Comparison of ENCODE assay signal across 26 cellular contexts in genomic region chr7:155461631-155462030, GRCh38. TPM values are rescaled to one million over a fixed set of nuclear protein-coding genes. Genes with fewer than 3 reads are reported as not detected.
"Had no signal": no experiment of that assay in that cellular context is flagged by ENCODE, and none has a peak within 500 bp of the region (broad histone marks: within the 10 kb centered on the region; RNA-seq: fewer than 3 reads in every experiment).

No MANE protein-coding gene starts in this region.

- DNase-seq: activated CD4-positive, alpha-beta T cell treated with anti-CD3 and anti-CD28 coated beads for 36 hours; activated CD4-positive, CD25-positive, alpha-beta regulatory T cell; activated CD8-positive, alpha-beta memory T cell treated with anti-CD3 and anti-CD28 coated beads, Interleukin-2, amount 10 ng/mL, durations not matched to agents 7 days and 5 days; activated CD8-positive, alpha-beta T cell treated with anti-CD3 and anti-CD28 coated beads, Interleukin-2, amount 10 ng/mL, durations not matched to agents 7 days and 5 days; activated T-cell treated with anti-CD3 and anti-CD28 coated beads, Interleukin-2, amount 50 U/mL, for 48 hours; cerebellar nuclear complex; colonic mucosa; effector CD8-positive, alpha-beta T cell; erythroblast; hippocampal formation; left ventricle myocardium inferior; mesendoderm; natural killer cell; stimulated activated CD4-positive, alpha-beta T cell treated with anti-CD3 and anti-CD28 coated beads, Interleukin-4, amount 100 ng/mL, for 1 hour; T-helper 1 cell; trophoblast cell; uterus had no signal

- H3K4me3 ChIP-seq: colonic mucosa, gastroesophageal sphincter, left ventricle myocardium inferior, lung, thoracic aorta, uterus had no signal

- H3K27ac ChIP-seq: colonic mucosa, gastroesophageal sphincter, left ventricle myocardium inferior, thoracic aorta, uterus had no signal

- H3K36me3 ChIP-seq: colonic mucosa, gastroesophageal sphincter, left ventricle myocardium inferior, thoracic aorta, uterus had no signal

- ATAC-seq: activated CD4-positive, alpha-beta T cell treated with anti-CD3 and anti-CD28 coated beads for 36 hours; activated CD8-positive, alpha-beta memory T cell treated with anti-CD3 and anti-CD28 coated beads, Interleukin-2, amount 10 ng/mL, durations not matched to agents 7 days and 5 days; activated CD8-positive, alpha-beta T cell treated with anti-CD3 and anti-CD28 coated beads, Interleukin-2, amount 10 ng/mL, durations not matched to agents 7 days and 5 days; activated naive CD4-positive, alpha-beta T cell treated with anti-CD3 and anti-CD28 coated beads, Interleukin-2, amount 50 U/mL, for 72 hours; gastroesophageal sphincter; natural killer cell had no signal

- H3K4me3 Mint-ChIP-seq: activated CD4-positive, alpha-beta T cell treated with anti-CD3 and anti-CD28 coated beads for 36 hours; activated CD8-positive, alpha-beta memory T cell treated with anti-CD3 and anti-CD28 coated beads, Interleukin-2, amount 10 ng/mL, durations not matched to agents 7 days and 5 days; activated CD8-positive, alpha-beta T cell treated with anti-CD3 and anti-CD28 coated beads, Interleukin-2, amount 10 ng/mL, durations not matched to agents 7 days and 5 days; natural killer cell; stimulated activated naive CD8-positive, alpha-beta T cell treated with anti-CD3 and anti-CD28 coated beads, Interleukin-15, Interleukin-2, amounts not matched to agents 100 ng/mL and 50 ng/mL, for 24 hours; T-helper 2 cell treated with Interferon-gamma antibody and Interleukin-4, amounts not matched to agents 5 μg/mL and 100 μg/mL, for 36 hours had no signal

- H3K9me3 ChIP-seq: colonic mucosa, gastroesophageal sphincter, left ventricle myocardium inferior, thoracic aorta, uterus had no signal

- H3K27ac Mint-ChIP-seq: activated CD4-positive, alpha-beta T cell treated with anti-CD3 and anti-CD28 coated beads for 36 hours; activated CD8-positive, alpha-beta memory T cell treated with anti-CD3 and anti-CD28 coated beads, Interleukin-2, amount 10 ng/mL, durations not matched to agents 7 days and 5 days; activated CD8-positive, alpha-beta T cell treated with anti-CD3 and anti-CD28 coated beads, Interleukin-2, amount 10 ng/mL, durations not matched to agents 7 days and 5 days; activated naive CD4-positive, alpha-beta T cell treated with anti-CD3 and anti-CD28 coated beads, Interleukin-2, amount 50 U/mL, for 72 hours; activated T-helper 2 cell treated with anti-CD3 and anti-CD28 coated beads, Interferon-gamma antibody, Interleukin-2, Interleukin-4, amounts not matched to agents 10 μg/mL and 5 μg/mL and 100 μg/mL, durations not matched to agents 14 hours and 24 hours and 36 hours; natural killer cell; stimulated activated naive CD8-positive, alpha-beta T cell treated with anti-CD3 and anti-CD28 coated beads, Interleukin-15, Interleukin-2, amounts not matched to agents 100 ng/mL and 50 ng/mL, for 24 hours; T-helper 2 cell treated with Interferon-gamma antibody and Interleukin-4, amounts not matched to agents 5 μg/mL and 100 μg/mL, for 36 hours had no signal

- H3K36me3 Mint-ChIP-seq: natural killer cell had no signal

- H3K9me3 Mint-ChIP-seq: activated naive CD4-positive, alpha-beta T cell treated with anti-CD3 and anti-CD28 coated beads, Interleukin-2, amount 50 U/mL, for 72 hours; activated T-helper 2 cell treated with anti-CD3 and anti-CD28 coated beads, Interferon-gamma antibody, Interleukin-2, Interleukin-4, amounts not matched to agents 10 μg/mL and 5 μg/mL and 100 μg/mL, durations not matched to agents 14 hours and 24 hours and 36 hours; natural killer cell; stimulated activated naive CD8-positive, alpha-beta T cell treated with anti-CD3 and anti-CD28 coated beads, Interleukin-15, Interleukin-2, amounts not matched to agents 100 ng/mL and 50 ng/mL, for 24 hours; T-helper 2 cell treated with Interferon-gamma antibody and Interleukin-4, amounts not matched to agents 5 μg/mL and 100 μg/mL, for 36 hours had no signal

RNA-seq across cellular contexts. Expression of gene EN2, which starts 3.7 kb away (rescaled TPM):
- total RNA-seq: activated CD4-positive, alpha-beta T cell treated with anti-CD3 and anti-CD28 coated beads for 36 hours; activated CD8-positive, alpha-beta memory T cell treated with anti-CD3 and anti-CD28 coated beads, Interleukin-2, amount 10 ng/mL, durations not matched to agents 7 days and 5 days; activated CD8-positive, alpha-beta T cell treated with anti-CD3 and anti-CD28 coated beads, Interleukin-2, amount 10 ng/mL, durations not matched to agents 7 days and 5 days; activated naive CD4-positive, alpha-beta T cell treated with anti-CD3 and anti-CD28 coated beads, Interleukin-2, amount 50 U/mL, for 72 hours; activated T-helper 2 cell treated with anti-CD3 and anti-CD28 coated beads, Interferon-gamma antibody, Interleukin-2, Interleukin-4, amounts not matched to agents 10 μg/mL and 5 μg/mL and 100 μg/mL, durations not matched to agents 14 hours and 24 hours and 36 hours; colonic mucosa; mononuclear cell; natural killer cell; subcutaneous adipose tissue had no signal
